ENCODE assay signal across 10 cellular contexts in genomic region chr20:63568986-63569949, GRCh38. TPM values are rescaled to one million over a fixed set of nuclear protein-coding genes. Genes with fewer than 3 reads are reported as not detected.
DNase-seq lines count a peak whose midpoint lies in the region; ATAC-seq, FAIRE-seq and TF ChIP-seq lines count a peak whose summit lies in the region.
"Had no signal": no experiment of that assay in that cellular context is flagged by ENCODE, and none has a peak within 500 bp of the region (broad histone marks: within the 10 kb centered on the region; RNA-seq: fewer than 3 reads in every experiment).

No MANE protein-coding gene starts in this region.

- H3K9me3 ChIP-seq in HepG2 (ENCODE audit: low read length) (no peaks in the 10 kb centered on the region), right lobe of liver (no peaks in the 10 kb centered on the region)

- H3K27me3 ChIP-seq in HepG2 (ENCODE audit: control insufficient read depth in 1 of 2, insufficient read depth in 2 of 2, low read length in 2 of 2) (no peaks in the 10 kb centered on the region), right lobe of liver (no peaks in the 10 kb centered on the region)

- POLR2A ChIA-PET in HepG2 (lab: Yijun Ruan, JAX) = interaction anchor here (0.9 to 1.0 kb wide), 2 partner anchors 12 to 138 kb away, joined by 3 read pairs; partner anchors contain the start of genes ARFRP1 and ZGPAT

- H3K36me3 ChIP-seq in HepG2 (replicated peaks in 1 of 2; ENCODE audit: control insufficient read depth in 1 of 2, insufficient read depth in 2 of 2, low read length in 2 of 2) (no peaks in the 10 kb centered on the region), right lobe of liver (peaks cover 0 to 10% (median 0%) of the 10 kb centered on the region in 4 donors)

- H3K36me3 Mint-ChIP-seq in stimulated activated naive B cell treated with anti-CD40 and anti-IgM and Interleukin-4, amounts not matched to agents 10 μg/mL and 1 μg/mL and 100 μg/mL, for 72 hours = peaks cover 15 to 16% of the 10 kb centered on the region in 2 donors
- no peaks in the 10 kb centered on the region for H3K36me3 Mint-ChIP-seq in glutamatergic neuron (ENCODE audit: unreplicated experiment)

- H3K4me3 Mint-ChIP-seq in stimulated activated naive B cell treated with anti-CD40 and anti-IgM and Interleukin-4, amounts not matched to agents 10 μg/mL and 1 μg/mL and 100 μg/mL, for 72 hours = peak overlapping the region; percentile 41 to 53
- no peak overlapping the region for H3K4me3 Mint-ChIP-seq in glutamatergic neuron (ENCODE audit: unreplicated experiment)

- in situ Hi-C loops in HepG2 (cut with HindIII; ENCODE audit: extremely low pct_ligation_motif_present, low pct_unique_long_range_greater_than_20kb) = no loop called here

- TF ChIP-seq RAD21 in HepG2 (CRISPR knock-in tag; IDR thresholded peaks at IDR 0.05) = no peak

- FAIRE-seq in HepG2 (lab: Jason Lieb, UNC) = no peak

- no peaks in the 10 kb centered on the region for H3K9me3 Mint-ChIP-seq in stimulated activated naive B cell treated with anti-CD40 and anti-IgM and Interleukin-4, amounts not matched to agents 10 μg/mL and 1 μg/mL and 100 μg/mL, for 72 hours
- H3K9me3 Mint-ChIP-seq in glutamatergic neuron (ENCODE audit: unreplicated experiment) = no peaks in the 10 kb centered on the region

- TF ChIP-seq EP300 in HepG2 (IDR thresholded peaks at IDR 0.05; ENCODE audit: low read depth in 2 of 2, low read length in 2 of 2) = no peak
- no peak for TF ChIP-seq EP300 in HepG2 (CRISPR knock-in tag; IDR thresholded peaks at IDR 0.05; ENCODE audit: borderline replicate concordance)

- H3K27ac ChIP-seq in HepG2 (ENCODE audit: extremely low read length, insufficient read depth, low read length) (no peak overlapping the region), right lobe of liver (no peak overlapping the region)
- H3K27ac ChIP-seq: C4-2B had no signal

- no peak overlapping the region for H3K9ac ChIP-seq in HepG2 (ENCODE audit: insufficient read depth, low read depth, low read length)

- H3K79me2 ChIP-seq in HepG2 (ENCODE audit: insufficient read depth, low read length) = no peaks in the 10 kb centered on the region

- peak overlapping the region; percentile 2 for H3K27ac Mint-ChIP-seq in stimulated activated naive B cell treated with anti-CD40 and anti-IgM and Interleukin-4, amounts not matched to agents 10 μg/mL and 1 μg/mL and 100 μg/mL, for 72 hours
- no peak overlapping the region for H3K27ac Mint-ChIP-seq in glutamatergic neuron (ENCODE audit: unreplicated experiment)

- H3K4me2 ChIP-seq in HepG2 (ENCODE audit: low read depth, low read length) = no peak overlapping the region

- peaks cover 12% of the 10 kb centered on the region for H3K4me1 ChIP-seq in HepG2 (ENCODE audit: insufficient read depth, low read length)
- H3K4me1 ChIP-seq in right lobe of liver = no peaks in the 10 kb centered on the region

- intact Hi-C loops in HepG2 (cut with micrococcal nuclease; ENCODE audit: unreplicated experiment) = no loop called here
- intact Hi-C loops in right lobe of liver (cut with DNase I) = no loop called here

- TF ChIP-seq POLR2A in HepG2 (IDR thresholded peaks at IDR 0.05; ENCODE audit: insufficient read depth in 1 of 2, low read depth in 2 of 2, low read length in 2 of 2) (no peak), right lobe of liver (IDR thresholded peaks at IDR 0.05) (no peak)

- WGBS in HepG2 (ENCODE audit: low lambda C conversion rate) = 77% methylated on average over 44 of the region's 46 CpGs
- 80% methylated on average over 1 of the region's 46 CpGs for WGBS in right lobe of liver (ENCODE audit: insufficient coverage, low coverage, low lambda C conversion rate, missing lambda C conversion rate)

- TF ChIP-seq CTCF in HepG2 (CRISPR knock-in tag; IDR thresholded peaks at IDR 0.05) (no peak), right lobe of liver (IDR thresholded peaks at IDR 0.05) (no peak), glutamatergic neuron (IDR thresholded peaks at IDR 0.05; ENCODE audit: partially characterized antibody, unreplicated experiment) (no peak)

- CTCF ChIA-PET in HepG2 (lab: Yijun Ruan, JAX; ENCODE audit: low intra/inter-chr PET ratio, low total read pairs) = no interaction called here

- H3K4me3 ChIP-seq in HepG2 (replicated peaks in 1 of 3; ENCODE audit: insufficient read depth in 1 of 3, low read depth in 2 of 3, low read length in 3 of 3) (no peak overlapping the region), right lobe of liver (no peak overlapping the region)

- no TSS peak for BruUV-seq in HepG2 (replicated peaks; lab: Mats Ljungman, UMichigan)

- H2AFZ ChIP-seq in HepG2 (ENCODE audit: low read length) = no peak overlapping the region

- peaks cover 2% of the 10 kb centered on the region; the same call in 1 of the 2 replicates for H4K20me1 ChIP-seq in HepG2 (ENCODE audit: insufficient read depth, low read length)

- ATAC-seq in HepG2 = no peak
- ATAC-seq in right lobe of liver = no peak
- ATAC-seq in stimulated activated naive B cell treated with anti-CD40 and anti-IgM and Interleukin-4, amounts not matched to agents 10 μg/mL and 1 μg/mL and 100 μg/mL, for 72 hours (replicated peaks) = no peak

- H3K27me3 Mint-ChIP-seq in stimulated activated naive B cell treated with anti-CD40 and anti-IgM and Interleukin-4, amounts not matched to agents 10 μg/mL and 1 μg/mL and 100 μg/mL, for 72 hours = no peaks in the 10 kb centered on the region
- peaks cover 1% of the 10 kb centered on the region for H3K27me3 Mint-ChIP-seq in glutamatergic neuron (ENCODE audit: unreplicated experiment)

- peaks cover 28 to 36% of the 10 kb centered on the region in 2 donors for H3K4me1 Mint-ChIP-seq in stimulated activated naive B cell treated with anti-CD40 and anti-IgM and Interleukin-4, amounts not matched to agents 10 μg/mL and 1 μg/mL and 100 μg/mL, for 72 hours
- H3K4me1 Mint-ChIP-seq in glutamatergic neuron (ENCODE audit: low read depth, unreplicated experiment) = no peaks in the 10 kb centered on the region

- no peak for DNase-seq in HepG2 (ENCODE audit: low spot score)
- DNase-seq in right lobe of liver = no peak
- peak; percentile 76 for DNase-seq in SHP77 treated with DMSO at 0.1 percent for 48 hours (lab: John Stamatoyannopoulos, UW)
- DNase-seq in stimulated activated naive B cell treated with anti-CD40 and anti-IgM and Interleukin-4, amounts not matched to agents 10 μg/mL and 1 μg/mL and 100 μg/mL, for 72 hours = no peak
- DNase-seq in glutamatergic neuron = no peak
- no peak for DNase-seq in NCI-H1105 treated with DMSO at 0.1 percent for 48 hours (lab: John Stamatoyannopoulos, UW)
- DNase-seq: stimulated activated CD4-positive, alpha-beta T cell treated with anti-CD3 and anti-CD28 coated beads, Interleukin-12 subunit alpha, Interleukin-12 subunit beta, amount 100 ng/mL, for 4 hours had no signal

RNA-seq across cellular contexts. Expression of gene HELZ2, which starts 4.8 kb away (rescaled TPM):
- total RNA-seq in HepG2 (2016; rRNA removed; fragmentation: Illumina TruSeq; extraction: Trizol) = 8.4 and 10.1 TPM in 2 replicates
- total RNA-seq in HepG2 (2016; cell fraction: cytosol; rRNA removed; fragmentation: Illumina TruSeq; extraction: Trizol; ENCODE audit: low read depth) = 1.7 and 2.1 TPM in 2 replicates
- 6.8 and 10.0 TPM in 2 replicates for total RNA-seq in HepG2 (2016; cell fraction: insoluble cytoplasmic fraction; rRNA removed; fragmentation: Illumina TruSeq; extraction: Trizol)
- total RNA-seq in HepG2 (2016; cell fraction: membrane; rRNA removed; fragmentation: Illumina TruSeq; extraction: Trizol) = 2.8 and 4.3 TPM in 2 replicates
- 12.8 and 18.4 TPM in 2 replicates for total RNA-seq in HepG2 (2016; cell fraction: nucleus; rRNA removed; fragmentation: Illumina TruSeq; extraction: Trizol)
- 9.6 and 16.1 TPM in 2 replicates for polyA plus RNA-seq in HepG2 (2011; rRNA removed)
- polyA plus RNA-seq in HepG2 (2011; cell fraction: cytosol; rRNA removed) = 4.5 and 6.0 TPM in 2 replicates
- polyA plus RNA-seq in HepG2 (2011; cell fraction: nucleus; rRNA removed) = 39.6 and 48.2 TPM in 2 replicates
- 12.3 and 14.4 TPM in 2 replicates for polyA plus RNA-seq in HepG2 (2012)
- 0.26 and 0.46 TPM in 2 replicates for polyA plus RNA-seq in HepG2 (2016; cell fraction: cytosol; fragmentation: Illumina TruSeq; extraction: Trizol; ENCODE audit: low read depth)
- 5.2 and 6.9 TPM in 2 replicates for polyA plus RNA-seq in HepG2 (2016; cell fraction: insoluble cytoplasmic fraction; fragmentation: Illumina TruSeq; extraction: Trizol; ENCODE audit: low read depth)
- 0.43 and 0.84 TPM in 2 replicates for polyA plus RNA-seq in HepG2 (2016; cell fraction: membrane; fragmentation: Illumina TruSeq; extraction: Trizol; ENCODE audit: low read depth)
- polyA plus RNA-seq in HepG2 (2016; cell fraction: nucleus; fragmentation: Illumina TruSeq; extraction: Trizol; ENCODE audit: insufficient read depth, low read depth) = 17.4 and 18.8 TPM in 2 replicates
- polyA minus RNA-seq in HepG2 (2011; rRNA and poly(A)+ RNA removed; ENCODE audit: low replicate concordance) = 33.2 and 74.9 TPM in 2 replicates
- polyA minus RNA-seq in HepG2 (2011; cell fraction: cytosol; rRNA and poly(A)+ RNA removed) = 41.7 and 42.0 TPM in 2 replicates
- 35.3 and 47.0 TPM in 2 replicates for polyA minus RNA-seq in HepG2 (2011; cell fraction: nucleus; rRNA and poly(A)+ RNA removed)
- total RNA-seq in right lobe of liver = 10 to 100 TPM; 14.8 to 30.3 (median 24.1) TPM
- total RNA-seq in glutamatergic neuron (ENCODE audit: unreplicated experiment) = 87.7 TPM

RNA-seq across cellular contexts. Expression of gene FNDC11, which starts 15.3 kb away (rescaled TPM):
- total RNA-seq in HepG2 (2016; rRNA removed; fragmentation: Illumina TruSeq; extraction: Trizol) = not detected in 2 replicates
- total RNA-seq in HepG2 (2016; cell fraction: cytosol; rRNA removed; fragmentation: Illumina TruSeq; extraction: Trizol; ENCODE audit: low read depth) = not detected in 2 replicates
- total RNA-seq in HepG2 (2016; cell fraction: insoluble cytoplasmic fraction; rRNA removed; fragmentation: Illumina TruSeq; extraction: Trizol) = not detected in 2 replicates
- not detected in 2 replicates for total RNA-seq in HepG2 (2016; cell fraction: membrane; rRNA removed; fragmentation: Illumina TruSeq; extraction: Trizol)
- not detected in 2 replicates for total RNA-seq in HepG2 (2016; cell fraction: nucleus; rRNA removed; fragmentation: Illumina TruSeq; extraction: Trizol)
- 0.07 and 0.13 TPM in 2 replicates for polyA plus RNA-seq in HepG2 (2011; rRNA removed)
- 0.19 and 0.23 TPM in 2 replicates for polyA plus RNA-seq in HepG2 (2011; cell fraction: cytosol; rRNA removed)
- 0.45 and 0.48 TPM in 2 replicates for polyA plus RNA-seq in HepG2 (2011; cell fraction: nucleus; rRNA removed)
- 0.05 TPM in 1 of 2 replicates, not detected in the other for polyA plus RNA-seq in HepG2 (2012)
- polyA plus RNA-seq in HepG2 (2016; cell fraction: cytosol; fragmentation: Illumina TruSeq; extraction: Trizol; ENCODE audit: low read depth) = not detected in 2 replicates
- polyA plus RNA-seq in HepG2 (2016; cell fraction: insoluble cytoplasmic fraction; fragmentation: Illumina TruSeq; extraction: Trizol; ENCODE audit: low read depth) = not detected in 2 replicates
- polyA plus RNA-seq in HepG2 (2016; cell fraction: membrane; fragmentation: Illumina TruSeq; extraction: Trizol; ENCODE audit: low read depth) = not detected in 2 replicates
- polyA plus RNA-seq in HepG2 (2016; cell fraction: nucleus; fragmentation: Illumina TruSeq; extraction: Trizol; ENCODE audit: insufficient read depth, low read depth) = not detected in 2 replicates
- polyA minus RNA-seq in HepG2 (2011; rRNA and poly(A)+ RNA removed; ENCODE audit: low replicate concordance) = 0.10 and 0.84 TPM in 2 replicates
- not detected in 2 replicates for polyA minus RNA-seq in HepG2 (2011; cell fraction: cytosol; rRNA and poly(A)+ RNA removed)
- polyA minus RNA-seq in HepG2 (2011; cell fraction: nucleus; rRNA and poly(A)+ RNA removed) = not detected in 2 replicates
- total RNA-seq in right lobe of liver = not detected
- 9.3 TPM for total RNA-seq in glutamatergic neuron (ENCODE audit: unreplicated experiment)
- total RNA-seq: cardiac septum had no signal

RNA-seq across cellular contexts. Expression of gene SRMS, which starts 21.7 kb away (rescaled TPM):
- total RNA-seq in HepG2 (2016; rRNA removed; fragmentation: Illumina TruSeq; extraction: Trizol) (not detected in 2 replicates), right lobe of liver (not detected), glutamatergic neuron (ENCODE audit: unreplicated experiment) (not detected)
- not detected in 2 replicates for total RNA-seq in HepG2 (2016; cell fraction: cytosol; rRNA removed; fragmentation: Illumina TruSeq; extraction: Trizol; ENCODE audit: low read depth)
- not detected in 2 replicates for total RNA-seq in HepG2 (2016; cell fraction: insoluble cytoplasmic fraction; rRNA removed; fragmentation: Illumina TruSeq; extraction: Trizol)
- not detected in 2 replicates for total RNA-seq in HepG2 (2016; cell fraction: membrane; rRNA removed; fragmentation: Illumina TruSeq; extraction: Trizol)
- not detected in 2 replicates for total RNA-seq in HepG2 (2016; cell fraction: nucleus; rRNA removed; fragmentation: Illumina TruSeq; extraction: Trizol)
- 0.09 TPM in 1 of 2 replicates, not detected in the other for polyA plus RNA-seq in HepG2 (2011; rRNA removed)
- not detected in 2 replicates for polyA plus RNA-seq in HepG2 (2011; cell fraction: cytosol; rRNA removed)
- 0.10 and 0.37 TPM in 2 replicates for polyA plus RNA-seq in HepG2 (2011; cell fraction: nucleus; rRNA removed)
- 0.17 TPM in 1 of 2 replicates, not detected in the other for polyA plus RNA-seq in HepG2 (2012)
- not detected in 2 replicates for polyA plus RNA-seq in HepG2 (2016; cell fraction: cytosol; fragmentation: Illumina TruSeq; extraction: Trizol; ENCODE audit: low read depth)
- polyA plus RNA-seq in HepG2 (2016; cell fraction: insoluble cytoplasmic fraction; fragmentation: Illumina TruSeq; extraction: Trizol; ENCODE audit: low read depth) = not detected in 2 replicates
- polyA plus RNA-seq in HepG2 (2016; cell fraction: membrane; fragmentation: Illumina TruSeq; extraction: Trizol; ENCODE audit: low read depth) = not detected in 2 replicates
- not detected in 2 replicates for polyA plus RNA-seq in HepG2 (2016; cell fraction: nucleus; fragmentation: Illumina TruSeq; extraction: Trizol; ENCODE audit: insufficient read depth, low read depth)
- 0.28 TPM in 1 of 2 replicates, not detected in the other for polyA minus RNA-seq in HepG2 (2011; rRNA and poly(A)+ RNA removed; ENCODE audit: low replicate concordance)
- not detected in 2 replicates for polyA minus RNA-seq in HepG2 (2011; cell fraction: cytosol; rRNA and poly(A)+ RNA removed)
- polyA minus RNA-seq in HepG2 (2011; cell fraction: nucleus; rRNA and poly(A)+ RNA removed) = not detected in 2 replicates
- total RNA-seq: cardiac septum had no signal
- polyA plus RNA-seq: neural cell had no signal

RNA-seq across cellular contexts. Expression of gene PTK6, which starts 32.1 kb away (rescaled TPM):
- total RNA-seq in HepG2 (2016; rRNA removed; fragmentation: Illumina TruSeq; extraction: Trizol) = not detected in 2 replicates
- total RNA-seq in HepG2 (2016; cell fraction: cytosol; rRNA removed; fragmentation: Illumina TruSeq; extraction: Trizol; ENCODE audit: low read depth) = not detected in 2 replicates
- total RNA-seq in HepG2 (2016; cell fraction: insoluble cytoplasmic fraction; rRNA removed; fragmentation: Illumina TruSeq; extraction: Trizol) = not detected in 2 replicates
- not detected in 2 replicates for total RNA-seq in HepG2 (2016; cell fraction: membrane; rRNA removed; fragmentation: Illumina TruSeq; extraction: Trizol)
- not detected in 2 replicates for total RNA-seq in HepG2 (2016; cell fraction: nucleus; rRNA removed; fragmentation: Illumina TruSeq; extraction: Trizol)
- 0.07 and 0.08 TPM in 2 replicates for polyA plus RNA-seq in HepG2 (2011; rRNA removed)
- 0.05 and 0.08 TPM in 2 replicates for polyA plus RNA-seq in HepG2 (2011; cell fraction: cytosol; rRNA removed)
- polyA plus RNA-seq in HepG2 (2011; cell fraction: nucleus; rRNA removed) = 0.27 and 0.42 TPM in 2 replicates
- 0.09 and 0.11 TPM in 2 replicates for polyA plus RNA-seq in HepG2 (2012)
- polyA plus RNA-seq in HepG2 (2016; cell fraction: cytosol; fragmentation: Illumina TruSeq; extraction: Trizol; ENCODE audit: low read depth) = not detected in 2 replicates
- not detected in 2 replicates for polyA plus RNA-seq in HepG2 (2016; cell fraction: insoluble cytoplasmic fraction; fragmentation: Illumina TruSeq; extraction: Trizol; ENCODE audit: low read depth)
- polyA plus RNA-seq in HepG2 (2016; cell fraction: membrane; fragmentation: Illumina TruSeq; extraction: Trizol; ENCODE audit: low read depth) = not detected in 2 replicates
- not detected in 2 replicates for polyA plus RNA-seq in HepG2 (2016; cell fraction: nucleus; fragmentation: Illumina TruSeq; extraction: Trizol; ENCODE audit: insufficient read depth, low read depth)
- polyA minus RNA-seq in HepG2 (2011; rRNA and poly(A)+ RNA removed; ENCODE audit: low replicate concordance) = 0.18 and 9.4 TPM in 2 replicates
- polyA minus RNA-seq in HepG2 (2011; cell fraction: cytosol; rRNA and poly(A)+ RNA removed) = not detected in 2 replicates
- 0.12 and 0.13 TPM in 2 replicates for polyA minus RNA-seq in HepG2 (2011; cell fraction: nucleus; rRNA and poly(A)+ RNA removed)
- total RNA-seq in right lobe of liver = 10 to 100 TPM in 1 of 6 experiments, 1 to 10 TPM in 3, under 1 TPM in 2; 0.78 to 11.0 (median 3.6) TPM
- total RNA-seq in glutamatergic neuron (ENCODE audit: unreplicated experiment) = 0.17 TPM
- total RNA-seq: cardiac septum had no signal
- polyA plus RNA-seq: neural cell had no signal

RNA-seq across cellular contexts. Expression of gene PPDPF, which starts 48.7 kb away (rescaled TPM):
- 6.0 and 7.0 TPM in 2 replicates for total RNA-seq in HepG2 (2016; rRNA removed; fragmentation: Illumina TruSeq; extraction: Trizol)
- total RNA-seq in HepG2 (2016; cell fraction: cytosol; rRNA removed; fragmentation: Illumina TruSeq; extraction: Trizol; ENCODE audit: low read depth) = 21.9 and 23.8 TPM in 2 replicates
- total RNA-seq in HepG2 (2016; cell fraction: insoluble cytoplasmic fraction; rRNA removed; fragmentation: Illumina TruSeq; extraction: Trizol) = 4.3 and 5.4 TPM in 2 replicates
- 16.4 and 22.5 TPM in 2 replicates for total RNA-seq in HepG2 (2016; cell fraction: membrane; rRNA removed; fragmentation: Illumina TruSeq; extraction: Trizol)
- total RNA-seq in HepG2 (2016; cell fraction: nucleus; rRNA removed; fragmentation: Illumina TruSeq; extraction: Trizol) = 5.4 and 6.2 TPM in 2 replicates
- 1.8 and 2.2 TPM in 2 replicates for polyA plus RNA-seq in HepG2 (2011; rRNA removed)
- 2.4 and 6.2 TPM in 2 replicates for polyA plus RNA-seq in HepG2 (2011; cell fraction: cytosol; rRNA removed)
- 6.3 and 9.5 TPM in 2 replicates for polyA plus RNA-seq in HepG2 (2011; cell fraction: nucleus; rRNA removed)
- polyA plus RNA-seq in HepG2 (2012) = 12.0 and 18.6 TPM in 2 replicates
- polyA plus RNA-seq in HepG2 (2016; cell fraction: cytosol; fragmentation: Illumina TruSeq; extraction: Trizol; ENCODE audit: low read depth) = 606 and 718 TPM in 2 replicates
- polyA plus RNA-seq in HepG2 (2016; cell fraction: insoluble cytoplasmic fraction; fragmentation: Illumina TruSeq; extraction: Trizol; ENCODE audit: low read depth) = 42.4 and 57.7 TPM in 2 replicates
- 288 and 295 TPM in 2 replicates for polyA plus RNA-seq in HepG2 (2016; cell fraction: membrane; fragmentation: Illumina TruSeq; extraction: Trizol; ENCODE audit: low read depth)
- 40.1 and 40.2 TPM in 2 replicates for polyA plus RNA-seq in HepG2 (2016; cell fraction: nucleus; fragmentation: Illumina TruSeq; extraction: Trizol; ENCODE audit: insufficient read depth, low read depth)
- polyA minus RNA-seq in HepG2 (2011; rRNA and poly(A)+ RNA removed; ENCODE audit: low replicate concordance) = 8.4 and 13.9 TPM in 2 replicates
- 15.8 and 39.4 TPM in 2 replicates for polyA minus RNA-seq in HepG2 (2011; cell fraction: cytosol; rRNA and poly(A)+ RNA removed)
- polyA minus RNA-seq in HepG2 (2011; cell fraction: nucleus; rRNA and poly(A)+ RNA removed) = 4.5 and 4.8 TPM in 2 replicates
- 10 to 100 TPM; 50.2 to 99.4 (median 76.7) TPM for total RNA-seq in right lobe of liver
- total RNA-seq in glutamatergic neuron (ENCODE audit: unreplicated experiment) = 293 TPM
